ENCODE assay signal across 14 cellular contexts in the genomic region with DNA sequence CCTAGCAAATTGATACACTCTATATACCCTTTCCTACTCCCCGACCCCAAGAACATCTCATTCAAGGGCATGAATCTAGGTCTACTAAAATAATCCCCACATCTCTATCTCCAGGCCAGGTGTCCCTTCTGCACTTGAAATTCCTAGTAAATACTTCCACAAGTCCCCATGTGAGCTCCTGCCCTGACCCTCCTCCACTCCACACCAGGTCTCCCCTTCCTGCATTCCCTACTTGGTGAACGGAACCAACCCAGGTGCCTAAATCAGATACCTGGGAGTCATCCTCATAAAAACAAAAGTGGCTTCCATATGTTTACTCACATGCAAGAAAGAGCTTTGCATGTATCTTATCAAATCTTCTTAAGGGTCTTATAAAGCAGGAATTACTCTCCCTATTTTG.
DNase-seq lines count a peak whose midpoint lies in the region; ATAC-seq and TF ChIP-seq lines count a peak whose summit lies in the region.
"Had no signal": no experiment of that assay in that cellular context is flagged by ENCODE, and none has a peak within 500 bp of the region (broad histone marks: within the 10 kb centered on the region; RNA-seq: fewer than 3 reads in every experiment).

No MANE protein-coding gene starts in this region.

- DNase-seq in activated CD4-positive, alpha-beta T cell treated with anti-CD3 and anti-CD28 coated beads, Interleukin-2, amount 10 ng/mL, durations not matched to agents 7 days and 5 days = no peak
- no peak for DNase-seq in activated CD4-positive, alpha-beta T cell treated with anti-CD3 and anti-CD28 coated beads, Interleukin-2, amount 50 U/mL, for 48 hours
- DNase-seq in body of pancreas = no peak
- no peak for DNase-seq in osteocyte (ENCODE audit: extremely low spot score, unreplicated experiment)
- DNase-seq in iPS-NIHi11 (ENCODE audit: low spot score) = no peak
- DNase-seq in tibial artery = no peak
- DNase-seq in NCI-H69 (lab: John Stamatoyannopoulos, UW) = no peak
- DNase-seq: lower lobe of right lung, NCI-H146, NCI-H446 treated with DMSO at 0.1 percent for 48 hours, nucleus accumbens had no signal

- H3F3A ChIP-seq in OCI-LY1 (ENCODE audit: insufficient read depth, low read length) = no peaks in the 10 kb centered on the region

- H3K9me3 ChIP-seq in OCI-LY1 (ENCODE audit: low read length) = no peaks in the 10 kb centered on the region
- H3K9me3 ChIP-seq in body of pancreas = no peaks in the 10 kb centered on the region
- H3K9me3 ChIP-seq in tibial artery = no peaks in the 10 kb centered on the region
- H3K9me3 ChIP-seq: lower lobe of right lung had no signal

- WGBS in body of pancreas, 2 donors = 64 to 67% methylated on average over 2 of the region's 2 CpGs

- no peaks in the 10 kb centered on the region for H3K27me3 Mint-ChIP-seq in activated CD4-positive, alpha-beta T cell treated with anti-CD3 and anti-CD28 coated beads, Interleukin-2, amount 10 ng/mL, durations not matched to agents 7 days and 5 days
- no peaks in the 10 kb centered on the region for H3K27me3 Mint-ChIP-seq in osteocyte (ENCODE audit: unreplicated experiment)

- intact Hi-C loops in body of pancreas (cut with DNase I) (no loop called here), tibial artery (cut with DNase I; ENCODE audit: low total_unique reads) (no loop called here)

- TF ChIP-seq CTCF in OCI-LY1 (IDR thresholded peaks at IDR 0.05; ENCODE audit: low read length) (no peak), body of pancreas (IDR thresholded peaks at IDR 0.05) (no peak), osteocyte (IDR thresholded peaks at IDR 0.05) (no peak), tibial artery (IDR thresholded peaks at IDR 0.05) (no peak)

- H3K4me1 ChIP-seq in OCI-LY1 (ENCODE audit: insufficient read depth, low read length, severe bottlenecking) (peaks cover 39% of the 10 kb centered on the region), body of pancreas (peaks cover 47% of the 10 kb centered on the region), tibial artery (peaks cover 0 to 39% (median 4%) of the 10 kb centered on the region in 4 donors)

- no peak overlapping the region for H3K4me2 ChIP-seq in OCI-LY1 (ENCODE audit: low read length)

- peaks cover 34% of the 10 kb centered on the region for H3K36me3 ChIP-seq in OCI-LY1 (ENCODE audit: insufficient read depth, low read length)
- no peaks in the 10 kb centered on the region for H3K36me3 ChIP-seq in body of pancreas (replicated peaks in 1 of 2; ENCODE audit: insufficient read depth in 1 of 2, low read depth in 2 of 2)
- peaks cover 0 to 4% (median 0%) of the 10 kb centered on the region in 3 donors for H3K36me3 ChIP-seq in tibial artery
- H3K36me3 ChIP-seq: lower lobe of right lung had no signal

- no peaks in the 10 kb centered on the region for H4K20me1 ChIP-seq in OCI-LY1 (ENCODE audit: insufficient read depth, low read length)

- H3K4me3 ChIP-seq in OCI-LY1 (ENCODE audit: low read depth, low read length, poor library complexity, severe bottlenecking) (no peak overlapping the region), body of pancreas (no peak overlapping the region), tibial artery (no peak overlapping the region)
- H3K4me3 ChIP-seq: coronary artery, lower lobe of right lung had no signal

- H3K27ac ChIP-seq in OCI-LY1 (ENCODE audit: low read depth, low read length, poor library complexity, severe bottlenecking) = peak overlapping the region; percentile 46
- peak overlapping the region; percentile 48 to 85 (median 79) for H3K27ac ChIP-seq in body of pancreas
- H3K27ac ChIP-seq in tibial artery = no peak overlapping the region
- H3K27ac ChIP-seq: KMS-11, lower lobe of right lung had no signal

- peaks cover 52% of the 10 kb centered on the region for H3K36me3 Mint-ChIP-seq in activated CD4-positive, alpha-beta T cell treated with anti-CD3 and anti-CD28 coated beads, Interleukin-2, amount 10 ng/mL, durations not matched to agents 7 days and 5 days (ENCODE audit: low read depth)
- H3K36me3 Mint-ChIP-seq in osteocyte (ENCODE audit: unreplicated experiment) = peaks cover 15% of the 10 kb centered on the region

- H3K4me1 Mint-ChIP-seq in activated CD4-positive, alpha-beta T cell treated with anti-CD3 and anti-CD28 coated beads, Interleukin-2, amount 10 ng/mL, durations not matched to agents 7 days and 5 days = peaks cover 58% of the 10 kb centered on the region
- H3K4me1 Mint-ChIP-seq in osteocyte (ENCODE audit: unreplicated experiment) = peaks cover 43% of the 10 kb centered on the region

- H3K79me2 ChIP-seq in OCI-LY1 (ENCODE audit: insufficient read depth, low read length) = peaks cover 24% of the 10 kb centered on the region; the same call in 1 of the 2 replicates

- CTCF ChIA-PET in activated CD4-positive, alpha-beta T cell treated with anti-CD3 and anti-CD28 coated beads, Interleukin-2, amount 10 ng/mL, durations not matched to agents 7 days and 5 days (lab: Charles Lee) = interaction anchor here (1.6 to 2.2 kb wide), 3 partner anchors 9 to 77 kb away, joined by 5 to 7 read pairs (median 5); a partner anchor contains a TSS

- ATAC-seq in body of pancreas = no peak

- no peak for TF ChIP-seq POLR2A in body of pancreas (IDR thresholded peaks at IDR 0.05)

- no peak overlapping the region for H3K4me3 Mint-ChIP-seq in activated CD4-positive, alpha-beta T cell treated with anti-CD3 and anti-CD28 coated beads, Interleukin-2, amount 10 ng/mL, durations not matched to agents 7 days and 5 days
- no peak overlapping the region for H3K4me3 Mint-ChIP-seq in osteocyte (ENCODE audit: unreplicated experiment)

- H3K27me3 ChIP-seq in OCI-LY1 (ENCODE audit: insufficient read depth, low read length) (no peaks in the 10 kb centered on the region), body of pancreas (no peaks in the 10 kb centered on the region), tibial artery (no peaks in the 10 kb centered on the region)

- H3K9me2 ChIP-seq in OCI-LY1 (ENCODE audit: low read depth, low read length) = no peaks in the 10 kb centered on the region

- H3K9ac ChIP-seq in OCI-LY1 (ENCODE audit: low read length) = no peak overlapping the region
- H3K9ac ChIP-seq: KMS-11 had no signal

- H2AFZ ChIP-seq in OCI-LY1 (ENCODE audit: low read length) = no peak overlapping the region

- POLR2A ChIA-PET in activated CD4-positive, alpha-beta T cell treated with anti-CD3 and anti-CD28 coated beads, Interleukin-2, amount 10 ng/mL, durations not matched to agents 7 days and 5 days (lab: Charles Lee) = no interaction called here

- peak overlapping the region; percentile 10 for H3K27ac Mint-ChIP-seq in activated CD4-positive, alpha-beta T cell treated with anti-CD3 and anti-CD28 coated beads, Interleukin-2, amount 10 ng/mL, durations not matched to agents 7 days and 5 days
- H3K27ac Mint-ChIP-seq in osteocyte (ENCODE audit: unreplicated experiment) = peak overlapping the region; percentile 73

- no peaks in the 10 kb centered on the region for H3K9me3 Mint-ChIP-seq in activated CD4-positive, alpha-beta T cell treated with anti-CD3 and anti-CD28 coated beads, Interleukin-2, amount 10 ng/mL, durations not matched to agents 7 days and 5 days
- H3K9me3 Mint-ChIP-seq in osteocyte (ENCODE audit: unreplicated experiment) = no peaks in the 10 kb centered on the region

Comparison
In these comparisons a context has a peak if more than half of its experiments do, and no peak if none do; other contexts are left out.
1. H3K27ac ChIP-seq: peak in OCI-LY1 (single experiment) and body of pancreas (4 of 4); none in tibial artery (0 of 2).